In the genomic region with DNA sequence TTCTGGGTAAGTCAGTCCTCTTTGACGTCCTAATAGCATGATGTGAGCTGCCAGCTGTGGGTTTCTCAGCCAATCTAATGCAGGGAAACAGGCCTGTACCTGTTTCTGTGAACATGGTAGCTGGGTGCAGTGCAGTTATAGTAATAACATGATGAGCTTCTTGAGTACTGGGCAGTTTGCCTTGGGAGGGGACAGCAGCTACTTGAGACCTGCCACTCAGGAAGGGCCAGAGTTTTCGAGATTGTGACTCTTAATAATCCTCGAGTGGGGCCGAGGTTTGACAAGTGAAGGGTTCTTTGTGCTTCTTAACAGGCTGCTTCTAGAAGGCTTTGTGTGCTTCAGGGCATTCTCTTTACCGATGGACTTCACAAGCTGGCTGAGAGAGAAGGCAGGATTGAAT, we compare ENCODE assay signal across 27 cellular contexts.
A peak's percentile ranks its signal among the peaks of the same experiment; 100 is the strongest.
DNase-seq lines count a peak whose midpoint lies in the region; ATAC-seq and TF ChIP-seq lines count a peak whose summit lies in the region.
"Had no signal": no experiment of that assay in that cellular context is flagged by ENCODE, and none has a peak within 500 bp of the region (broad histone marks: within the 10 kb centered on the region; RNA-seq: fewer than 3 reads in every experiment).

No MANE protein-coding gene starts in this region.

- H3K4me3 ChIP-seq in left lung (no peak overlapping the region), upper lobe of right lung (no peak overlapping the region), dorsolateral prefrontal cortex (no peak overlapping the region), brain microvascular endothelial cell (ENCODE audit: low read depth, low read length) (no peak overlapping the region)
- H3K4me3 ChIP-seq: skin epidermis, stomach, tibial artery had no signal

- peaks cover 69% of the 10 kb centered on the region for H3K4me1 Mint-ChIP-seq in activated naive CD8-positive, alpha-beta T cell treated with anti-CD3 and anti-CD28 coated beads, Interleukin-2, amount 10 ng/mL, durations not matched to agents 7 days and 5 days
- peaks cover 72% of the 10 kb centered on the region for H3K4me1 Mint-ChIP-seq in activated naive CD8-positive, alpha-beta T cell treated with anti-CD3 and anti-CD28 coated beads for 36 hours

- POLR2A ChIA-PET in activated naive CD8-positive, alpha-beta T cell treated with anti-CD3 and anti-CD28 coated beads, Interleukin-2, amount 10 ng/mL, durations not matched to agents 7 days and 5 days (lab: Charles Lee), result no interaction called here

- peak overlapping the region; percentile 64 for H3K27ac ChIP-seq in VCaP
- H3K27ac ChIP-seq in left lung, result no peak overlapping the region
- no peak overlapping the region for H3K27ac ChIP-seq in upper lobe of right lung
- H3K27ac ChIP-seq in dorsolateral prefrontal cortex, result peak overlapping the region in 5 of 59 donors; percentile 5 to 60 (median 29)
- H3K27ac ChIP-seq in brain microvascular endothelial cell, result no peak overlapping the region
- H3K27ac ChIP-seq: skin epidermis, stomach, tibial artery had no signal

- in situ Hi-C loops in brain microvascular endothelial cell (cut with HindIII; ENCODE audit: low pct_ligation_motif_present, low sequenced_read_pairs), result no loop called here

- intact Hi-C loops in left lung (cut with DNase I) (loop anchor here in 1 of 2 donors (5.0 kb wide), 1 partner anchor 434 kb away; no protein-coding TSS in a partner anchor), upper lobe of right lung (cut with DNase I) (no loop called here), dorsolateral prefrontal cortex (cut with DNase I) (no loop called here)

- peak overlapping the region; percentile 9 for H3K27ac Mint-ChIP-seq in activated naive CD8-positive, alpha-beta T cell treated with anti-CD3 and anti-CD28 coated beads, Interleukin-2, amount 10 ng/mL, durations not matched to agents 7 days and 5 days
- no peak overlapping the region for H3K27ac Mint-ChIP-seq in activated naive CD8-positive, alpha-beta T cell treated with anti-CD3 and anti-CD28 coated beads for 36 hours
- H3K27ac Mint-ChIP-seq: activated B cell treated with CpG ODN at 0.5 μM for 24 hours had no signal

- H3K4me1 ChIP-seq in left lung (peaks cover 25 to 78% of the 10 kb centered on the region in 2 donors), upper lobe of right lung (peaks cover 48% of the 10 kb centered on the region)

- H3K27me3 Mint-ChIP-seq in activated naive CD8-positive, alpha-beta T cell treated with anti-CD3 and anti-CD28 coated beads, Interleukin-2, amount 10 ng/mL, durations not matched to agents 7 days and 5 days, result no peaks in the 10 kb centered on the region
- no peaks in the 10 kb centered on the region for H3K27me3 Mint-ChIP-seq in activated naive CD8-positive, alpha-beta T cell treated with anti-CD3 and anti-CD28 coated beads for 36 hours
- H3K27me3 Mint-ChIP-seq: activated B cell treated with CpG ODN at 0.5 μM for 24 hours had no signal

- H3K36me3 ChIP-seq in left lung, result no peaks in the 10 kb centered on the region
- H3K36me3 ChIP-seq in upper lobe of right lung, result no peaks in the 10 kb centered on the region
- H3K36me3 ChIP-seq in brain microvascular endothelial cell (replicated peaks), result no peaks in the 10 kb centered on the region
- H3K36me3 ChIP-seq: BE2C, stomach, tibial artery had no signal

- no peaks in the 10 kb centered on the region for H3K9me3 Mint-ChIP-seq in activated naive CD8-positive, alpha-beta T cell treated with anti-CD3 and anti-CD28 coated beads, Interleukin-2, amount 10 ng/mL, durations not matched to agents 7 days and 5 days
- H3K9me3 Mint-ChIP-seq in activated naive CD8-positive, alpha-beta T cell treated with anti-CD3 and anti-CD28 coated beads for 36 hours, result no peaks in the 10 kb centered on the region
- H3K9me3 Mint-ChIP-seq: activated B cell treated with CpG ODN at 0.5 μM for 24 hours, immature natural killer cell had no signal

- DNase-seq in activated naive CD8-positive, alpha-beta T cell treated with anti-CD3 and anti-CD28 coated beads, Interleukin-2, amount 10 ng/mL, durations not matched to agents 7 days and 5 days, result no peak
- DNase-seq in activated naive CD8-positive, alpha-beta T cell treated with anti-CD3 and anti-CD28 coated beads for 36 hours, result no peak
- DNase-seq in left lung (peak in 1 of 2 donors; percentile 61), upper lobe of right lung (no peak), dorsolateral prefrontal cortex (no peak), brain microvascular endothelial cell (no peak)
- DNase-seq: activated B cell treated with CpG ODN at 0.5 μM for 24 hours; activated CD4-positive, alpha-beta T cell treated with anti-CD3 and anti-CD28 coated beads, Interleukin-2, amount 50 U/mL, for 1 hour; activated naive CD4-positive, alpha-beta T cell treated with anti-CD3 and anti-CD28 coated beads, Interleukin-2, amount 50 U/mL, for 16 hours; BE2C; Caco-2; DND-41; GOT3; hypothalamus; immature natural killer cell; IMR-90; left colon; mesenchymal stem cell; NCI-H1048; NCI-H1694; Right ventricle myocardium superior; stomach; T-helper 9 cell; tibial artery had no signal

- H3K27me3 ChIP-seq in left lung, result no peaks in the 10 kb centered on the region
- no peaks in the 10 kb centered on the region for H3K27me3 ChIP-seq in upper lobe of right lung
- no peaks in the 10 kb centered on the region for H3K27me3 ChIP-seq in dorsolateral prefrontal cortex
- H3K27me3 ChIP-seq in brain microvascular endothelial cell (replicated peaks), result no peaks in the 10 kb centered on the region
- H3K27me3 ChIP-seq: BE2C, stomach, tibial artery had no signal

- H3K9me3 ChIP-seq in left lung (no peaks in the 10 kb centered on the region), upper lobe of right lung (no peaks in the 10 kb centered on the region)
- H3K9me3 ChIP-seq: BE2C, Caco-2, stomach, tibial artery had no signal

- TF ChIP-seq CTCF in VCaP (conservative IDR thresholded peaks at IDR 0.05) (no peak), left lung (IDR thresholded peaks at IDR 0.05) (no peak), upper lobe of right lung (IDR thresholded peaks at IDR 0.05) (no peak), dorsolateral prefrontal cortex (IDR thresholded peaks at IDR 0.05 in 54 of 56, conservative IDR thresholded peaks at IDR 0.05 in 2 of 56; ENCODE audit: low read depth in 1 of 56, partially characterized antibody in 56 of 56) (no peak), brain microvascular endothelial cell (IDR thresholded peaks at IDR 0.05; ENCODE audit: low read depth, low read length, missing control alignments) (no peak)

- ATAC-seq in activated naive CD8-positive, alpha-beta T cell treated with anti-CD3 and anti-CD28 coated beads, Interleukin-2, amount 10 ng/mL, durations not matched to agents 7 days and 5 days (ENCODE audit: low read depth), result no peak
- ATAC-seq in left lung, result peak; percentile 68
- peak; percentile 60 for ATAC-seq in upper lobe of right lung
- ATAC-seq in GM21825 (IDR thresholded peaks at IDR 0.05; ENCODE audit: unreplicated experiment), result no peak

- H3K4me3 Mint-ChIP-seq in activated naive CD8-positive, alpha-beta T cell treated with anti-CD3 and anti-CD28 coated beads, Interleukin-2, amount 10 ng/mL, durations not matched to agents 7 days and 5 days, result no peak overlapping the region
- H3K4me3 Mint-ChIP-seq in activated naive CD8-positive, alpha-beta T cell treated with anti-CD3 and anti-CD28 coated beads for 36 hours, result no peak overlapping the region
- H3K4me3 Mint-ChIP-seq: activated B cell treated with CpG ODN at 0.5 μM for 24 hours, immature natural killer cell had no signal

- peaks cover 33% of the 10 kb centered on the region for H3K36me3 Mint-ChIP-seq in activated naive CD8-positive, alpha-beta T cell treated with anti-CD3 and anti-CD28 coated beads, Interleukin-2, amount 10 ng/mL, durations not matched to agents 7 days and 5 days
- peaks cover 63% of the 10 kb centered on the region for H3K36me3 Mint-ChIP-seq in activated naive CD8-positive, alpha-beta T cell treated with anti-CD3 and anti-CD28 coated beads for 36 hours
- H3K36me3 Mint-ChIP-seq: immature natural killer cell had no signal

Comparison
In these comparisons a context has a peak if more than half of its experiments do, and no peak if none do; other contexts are left out.
1. ATAC-seq: peak in left lung (single experiment) and upper lobe of right lung (single experiment); none in activated naive CD8-positive, alpha-beta T cell treated with anti-CD3 and anti-CD28 coated beads, Interleukin-2, amount 10 ng/mL, durations not matched to agents 7 days and 5 days (single experiment) and GM21825 (single experiment).